24 cellular contexts compared by ENCODE assay signal in the genomic region with DNA sequence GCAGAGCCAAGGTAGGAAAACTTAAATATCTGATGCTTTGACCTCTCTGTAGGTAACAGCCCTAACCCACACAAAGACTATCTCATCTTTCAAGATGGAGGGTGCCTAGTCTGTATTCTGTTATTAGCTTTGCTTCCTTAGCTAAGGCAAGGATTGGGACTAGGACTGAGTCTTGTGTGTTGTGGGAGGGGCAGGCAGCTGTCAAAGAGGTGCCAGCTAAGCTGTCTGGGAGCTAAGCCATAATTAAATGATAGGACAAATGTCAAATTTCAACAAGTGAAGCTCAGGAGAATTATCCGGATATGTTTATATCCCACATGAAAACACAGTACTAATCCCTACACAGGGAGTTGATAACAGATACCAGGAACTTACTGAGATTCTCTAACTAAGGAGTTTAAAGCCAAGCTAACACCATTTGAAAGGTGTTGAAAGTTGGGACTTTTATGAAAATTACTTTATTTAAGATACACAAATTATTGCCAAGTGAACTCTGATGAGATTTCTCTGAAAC.
DNase-seq lines count a peak whose midpoint lies in the region; ATAC-seq and TF ChIP-seq lines count a peak whose summit lies in the region.
"Had no signal": no experiment of that assay in that cellular context is flagged by ENCODE, and none has a peak within 500 bp of the region (broad histone marks: within the 10 kb centered on the region; RNA-seq: fewer than 3 reads in every experiment).

No MANE protein-coding gene starts in this region.

- H3K36me3 ChIP-seq in GM23338 (ENCODE audit: insufficient read depth) = no peaks in the 10 kb centered on the region

- no peaks in the 10 kb centered on the region for H3K27me3 ChIP-seq in GM23338 (ENCODE audit: insufficient read depth)
- H3K27me3 ChIP-seq in right cardiac atrium (ENCODE audit: control insufficient read depth, insufficient read depth) = no peaks in the 10 kb centered on the region

- no peak overlapping the region for H3K4me3 ChIP-seq in GM23338
- H3K4me3 ChIP-seq in right cardiac atrium (ENCODE audit: low read length) = no peak overlapping the region
- H3K4me3 ChIP-seq: A549, PC-9 had no signal

- no peaks in the 10 kb centered on the region for H3K4me1 ChIP-seq in GM23338 (ENCODE audit: insufficient read depth)
- peaks cover 4% of the 10 kb centered on the region for H3K4me1 ChIP-seq in right cardiac atrium (ENCODE audit: control insufficient read depth, insufficient read depth, low read length)

- ATAC-seq in GM23338 (no peak), Right ventricle myocardium superior (ENCODE audit: poor library complexity) (peak; percentile 90), right cardiac atrium (peak; percentile 77 to 91), HG03521 (IDR thresholded peaks at IDR 0.05; ENCODE audit: unreplicated experiment) (no peak)
- ATAC-seq: A549, HepG2 had no signal

- no peak for TF ChIP-seq CTCF in GM23338 (conservative IDR thresholded peaks at IDR 0.05; ENCODE audit: low read depth in 2 of 2)

- intact Hi-C loops in Right ventricle myocardium superior (cut with DNase I) (no loop called here), right cardiac atrium (cut with DNase I) (no loop called here)

- WGBS in right cardiac atrium = 25% methylated on average over 1 of the region's 1 CpG

- no peak overlapping the region for H3K27ac Mint-ChIP-seq in GM23338
- H3K27ac Mint-ChIP-seq: B cell had no signal

- H3K9me3 Mint-ChIP-seq in GM23338 = peaks cover 4% of the 10 kb centered on the region; the same call in 1 of the 3 replicates

- no peaks in the 10 kb centered on the region for H4K20me1 ChIP-seq in GM23338 (replicated peaks; ENCODE audit: insufficient read depth)

- H3K36me3 Mint-ChIP-seq in GM23338 (ENCODE audit: low read depth) = no peaks in the 10 kb centered on the region
- H3K36me3 Mint-ChIP-seq: CD14-positive monocyte had no signal

- no peaks in the 10 kb centered on the region for H3K79me2 ChIP-seq in GM23338 (replicated peaks; ENCODE audit: insufficient read depth)

- H3K4me3 Mint-ChIP-seq in GM23338 = no peak overlapping the region
- H3K4me3 Mint-ChIP-seq: B cell, CD14-positive monocyte had no signal

- DNase-seq in GM23338 (ENCODE audit: low spot score) (no peak), NCI-H82 treated with DMSO at 0.1 percent for 48 hours (lab: John Stamatoyannopoulos, UW; ENCODE audit: unreplicated experiment) (peak; percentile 64), Right ventricle myocardium superior (peak; percentile 56), right cardiac atrium (peak in 2 of 3 donors; percentile 62 to 71), medulla oblongata (ENCODE audit: extremely low spot score) (no peak), anterior cingulate cortex (lab: John Stamatoyannopoulos, UW) (no peak)
- DNase-seq: DMS79, KBM-7, NCI-H1092, NCI-H1436, NCI-H187 treated with DMSO at 0.1 percent for 48 hours, NCI-H2107, NCI-H226, NCI-H510A treated with DMSO at 0.1 percent for 48 hours, PC-9, RPMI8226, SIG-M5, SK-N-SH had no signal

- H3K4me2 ChIP-seq in GM23338 = no peak overlapping the region
- H3K4me2 ChIP-seq: A549, PC-9, SK-N-SH had no signal

- peaks cover 2% of the 10 kb centered on the region for H3K27me3 Mint-ChIP-seq in GM23338 (ENCODE audit: insufficient read depth, low read depth, poor library complexity)

- no peaks in the 10 kb centered on the region for H3K9me3 ChIP-seq in right cardiac atrium (ENCODE audit: control insufficient read depth, low read length)
- H3K9me3 ChIP-seq: A549, SK-N-SH had no signal

- H3K4me1 Mint-ChIP-seq in GM23338 = peaks cover 16% of the 10 kb centered on the region
- H3K4me1 Mint-ChIP-seq: B cell had no signal

- H3K27ac ChIP-seq in GM23338 (ENCODE audit: low read depth) = no peak overlapping the region
- H3K27ac ChIP-seq in right cardiac atrium (ENCODE audit: low read length) = no peak overlapping the region
- H3K27ac ChIP-seq: A549, HL-60, PC-9 had no signal

- H3K9me2 ChIP-seq in GM23338 (ENCODE audit: insufficient read depth) = 0 out of 2 replicates have a peak, but pooled peaks cover 5% of the 10 kb centered on the region
- H3K9me2 ChIP-seq: SK-N-SH had no signal

- peak overlapping the region; percentile 38; the same call in 1 of the 2 replicates for H2AFZ ChIP-seq in GM23338
- H2AFZ ChIP-seq: PC-9 had no signal

- no peaks in the 10 kb centered on the region for H3F3A ChIP-seq in GM23338 (replicated peaks; ENCODE audit: low read depth)

TF ChIP-seq in GM23338, 12 proteins besides CTCF, POLR2A, EP300 and RAD21 (continues in another document):
- TF ChIP-seq ZNF331 (CRISPR knock-in tag; IDR thresholded peaks at IDR 0.05; ENCODE audit: low read depth) = no peak
- TF ChIP-seq EZH2 (IDR thresholded peaks at IDR 0.05; ENCODE audit: low read depth, unreplicated experiment) = no peak
- no peak for TF ChIP-seq JUNB (IDR thresholded peaks at IDR 0.05; ENCODE audit: unreplicated experiment)
- TF ChIP-seq, protein P1, sequence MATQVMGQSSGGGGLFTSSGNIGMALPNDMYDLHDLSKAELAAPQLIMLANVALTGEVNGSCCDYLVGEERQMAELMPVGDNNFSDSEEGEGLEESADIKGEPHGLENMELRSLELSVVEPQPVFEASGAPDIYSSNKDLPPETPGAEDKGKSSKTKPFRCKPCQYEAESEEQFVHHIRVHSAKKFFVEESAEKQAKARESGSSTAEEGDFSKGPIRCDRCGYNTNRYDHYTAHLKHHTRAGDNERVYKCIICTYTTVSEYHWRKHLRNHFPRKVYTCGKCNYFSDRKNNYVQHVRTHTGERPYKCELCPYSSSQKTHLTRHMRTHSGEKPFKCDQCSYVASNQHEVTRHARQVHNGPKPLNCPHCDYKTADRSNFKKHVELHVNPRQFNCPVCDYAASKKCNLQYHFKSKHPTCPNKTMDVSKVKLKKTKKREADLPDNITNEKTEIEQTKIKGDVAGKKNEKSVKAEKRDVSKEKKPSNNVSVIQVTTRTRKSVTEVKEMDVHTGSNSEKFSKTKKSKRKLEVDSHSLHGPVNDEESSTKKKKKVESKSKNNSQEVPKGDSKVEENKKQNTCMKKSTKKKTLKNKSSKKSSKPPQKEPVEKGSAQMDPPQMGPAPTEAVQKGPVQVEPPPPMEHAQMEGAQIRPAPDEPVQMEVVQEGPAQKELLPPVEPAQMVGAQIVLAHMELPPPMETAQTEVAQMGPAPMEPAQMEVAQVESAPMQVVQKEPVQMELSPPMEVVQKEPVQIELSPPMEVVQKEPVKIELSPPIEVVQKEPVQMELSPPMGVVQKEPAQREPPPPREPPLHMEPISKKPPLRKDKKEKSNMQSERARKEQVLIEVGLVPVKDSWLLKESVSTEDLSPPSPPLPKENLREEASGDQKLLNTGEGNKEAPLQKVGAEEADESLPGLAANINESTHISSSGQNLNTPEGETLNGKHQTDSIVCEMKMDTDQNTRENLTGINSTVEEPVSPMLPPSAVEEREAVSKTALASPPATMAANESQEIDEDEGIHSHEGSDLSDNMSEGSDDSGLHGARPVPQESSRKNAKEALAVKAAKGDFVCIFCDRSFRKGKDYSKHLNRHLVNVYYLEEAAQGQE (IDR thresholded peaks at IDR 0.05; ENCODE audit: unreplicated experiment) = no peak
- TF ChIP-seq CREB1 (CRISPR knock-in tag; IDR thresholded peaks at IDR 0.05; ENCODE audit: low read depth) = no peak
- TF ChIP-seq, protein P2, sequence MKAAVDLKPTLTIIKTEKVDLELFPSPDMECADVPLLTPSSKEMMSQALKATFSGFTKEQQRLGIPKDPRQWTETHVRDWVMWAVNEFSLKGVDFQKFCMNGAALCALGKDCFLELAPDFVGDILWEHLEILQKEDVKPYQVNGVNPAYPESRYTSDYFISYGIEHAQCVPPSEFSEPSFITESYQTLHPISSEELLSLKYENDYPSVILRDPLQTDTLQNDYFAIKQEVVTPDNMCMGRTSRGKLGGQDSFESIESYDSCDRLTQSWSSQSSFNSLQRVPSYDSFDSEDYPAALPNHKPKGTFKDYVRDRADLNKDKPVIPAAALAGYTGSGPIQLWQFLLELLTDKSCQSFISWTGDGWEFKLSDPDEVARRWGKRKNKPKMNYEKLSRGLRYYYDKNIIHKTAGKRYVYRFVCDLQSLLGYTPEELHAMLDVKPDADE (IDR thresholded peaks at IDR 0.05) = no peak
- TF ChIP-seq STAT1 (IDR thresholded peaks at IDR 0.05; ENCODE audit: unreplicated experiment) = no peak
- no peak for TF ChIP-seq NANOG (IDR thresholded peaks at IDR 0.05; ENCODE audit: borderline replicate concordance)

Comparison
In these comparisons a context has a peak if more than half of its experiments do, and no peak if none do; other contexts are left out.
1. ATAC-seq: peak in Right ventricle myocardium superior (single experiment) and right cardiac atrium (2 of 2); none in GM23338 (single experiment) and HG03521 (single experiment).
2. DNase-seq: peak in NCI-H82 treated with DMSO at 0.1 percent for 48 hours (single experiment), Right ventricle myocardium superior (single experiment) and right cardiac atrium (2 of 3); none in GM23338 (single experiment), medulla oblongata (single experiment) and anterior cingulate cortex (0 of 58).